ENCODE assay signal across 2 cellular contexts in the genomic region with DNA sequence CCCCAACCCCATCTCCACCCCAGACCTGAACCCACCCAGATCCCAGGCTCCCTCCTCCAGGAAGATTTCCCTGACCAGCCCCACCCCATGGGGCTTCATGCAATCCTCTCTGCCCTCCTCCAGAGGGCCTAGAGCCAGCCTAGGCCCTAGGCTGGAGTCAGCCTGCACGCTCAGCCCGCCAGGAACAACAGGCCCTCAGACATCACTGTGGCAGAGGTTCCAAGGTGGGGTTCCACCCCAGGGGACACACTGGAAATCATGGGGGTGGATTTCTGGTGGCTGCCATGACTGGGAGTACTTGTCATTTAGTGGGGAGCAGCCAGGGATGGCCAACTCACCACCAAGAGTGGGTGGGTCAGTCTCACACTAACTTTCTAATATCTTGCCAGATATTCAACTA.
TF ChIP-seq lines count a peak whose summit lies in the region.

No MANE protein-coding gene starts in this region.

TF ChIP-seq in IMR-90, 13 proteins besides CTCF, POLR2A, EP300 and RAD21:
- TF ChIP-seq, protein P1, sequence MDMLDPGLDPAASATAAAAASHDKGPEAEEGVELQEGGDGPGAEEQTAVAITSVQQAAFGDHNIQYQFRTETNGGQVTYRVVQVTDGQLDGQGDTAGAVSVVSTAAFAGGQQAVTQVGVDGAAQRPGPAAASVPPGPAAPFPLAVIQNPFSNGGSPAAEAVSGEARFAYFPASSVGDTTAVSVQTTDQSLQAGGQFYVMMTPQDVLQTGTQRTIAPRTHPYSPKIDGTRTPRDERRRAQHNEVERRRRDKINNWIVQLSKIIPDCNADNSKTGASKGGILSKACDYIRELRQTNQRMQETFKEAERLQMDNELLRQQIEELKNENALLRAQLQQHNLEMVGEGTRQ (IDR thresholded peaks at IDR 0.05; ENCODE audit: low read depth, low read length) = no peak
- TF ChIP-seq NFE2L2 (IDR thresholded peaks at IDR 0.05; ENCODE audit: low read depth, low read length) (no peak), MAFK (IDR thresholded peaks at IDR 0.05; ENCODE audit: low read depth, low read length) (no peak), RCOR1 (IDR thresholded peaks at IDR 0.05; ENCODE audit: insufficient replicate concordance, low read length) (no peak), CHD1 (IDR thresholded peaks at IDR 0.05; ENCODE audit: low read depth, low read length) (no peak), FOS (IDR thresholded peaks at IDR 0.05; ENCODE audit: low read depth, low read length) (no peak), MXI1 (IDR thresholded peaks at IDR 0.05; ENCODE audit: borderline replicate concordance, low read depth, low read length) (no peak), RFX5 (IDR thresholded peaks at IDR 0.05; ENCODE audit: low read depth, low read length) (no peak), MAZ (IDR thresholded peaks at IDR 0.05; ENCODE audit: borderline replicate concordance, low read depth, low read length) (no peak), SMC3 (IDR thresholded peaks at IDR 0.05; ENCODE audit: low read depth, low read length) (no peak), BHLHE40 (IDR thresholded peaks at IDR 0.05; ENCODE audit: low read depth, low read length) (no peak), CEBPB (IDR thresholded peaks at IDR 0.05; ENCODE audit: low read depth, low read length) (no peak)
- TF ChIP-seq, protein P2, sequence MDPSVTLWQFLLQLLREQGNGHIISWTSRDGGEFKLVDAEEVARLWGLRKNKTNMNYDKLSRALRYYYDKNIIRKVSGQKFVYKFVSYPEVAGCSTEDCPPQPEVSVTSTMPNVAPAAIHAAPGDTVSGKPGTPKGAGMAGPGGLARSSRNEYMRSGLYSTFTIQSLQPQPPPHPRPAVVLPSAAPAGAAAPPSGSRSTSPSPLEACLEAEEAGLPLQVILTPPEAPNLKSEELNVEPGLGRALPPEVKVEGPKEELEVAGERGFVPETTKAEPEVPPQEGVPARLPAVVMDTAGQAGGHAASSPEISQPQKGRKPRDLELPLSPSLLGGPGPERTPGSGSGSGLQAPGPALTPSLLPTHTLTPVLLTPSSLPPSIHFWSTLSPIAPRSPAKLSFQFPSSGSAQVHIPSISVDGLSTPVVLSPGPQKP (IDR thresholded peaks at IDR 0.05; ENCODE audit: borderline replicate concordance, low read depth, low read length) = no peak

TF ChIP-seq in H1, 55 proteins besides CTCF, POLR2A, EP300 and RAD21:
- TF ChIP-seq KDM5A (IDR thresholded peaks at IDR 0.05; ENCODE audit: low read length) (no peak), CHD1 (IDR thresholded peaks at IDR 0.05; ENCODE audit: low read depth, low read length) (no peak), NRF1 (IDR thresholded peaks at IDR 0.05; ENCODE audit: low read depth, low read length) (no peak), RXRA (IDR thresholded peaks at IDR 0.05; ENCODE audit: insufficient read depth, low read depth, low read length) (no peak), BRCA1 (IDR thresholded peaks at IDR 0.05; ENCODE audit: low read depth, low read length) (no peak), CHD2 (IDR thresholded peaks at IDR 0.05; ENCODE audit: low read length) (no peak), CBX8 (IDR thresholded peaks at IDR 0.05; ENCODE audit: borderline replicate concordance, low read depth, low read length) (no peak)
